8 cellular contexts compared by ENCODE assay signal in genomic region chr12:76631741-76632140, GRCh38.
"Had no signal": no experiment of that assay in that cellular context is flagged by ENCODE, and none has a peak within 500 bp of the region (broad histone marks: within the 10 kb centered on the region; RNA-seq: fewer than 3 reads in every experiment).

No MANE protein-coding gene starts in this region.

- DNase-seq: GM23248, HFFc6, KBM-7 had no signal

- H3K27ac Mint-ChIP-seq: HFFc6, IgD-negative memory B cell had no signal

- H3K4me3 ChIP-seq: GM23248, HAP-1 had no signal

- H3K36me3 ChIP-seq: HAP-1 had no signal

- H3K9me3 ChIP-seq: HAP-1 had no signal

- H3K4me3 Mint-ChIP-seq: HFFc6, IgD-negative memory B cell had no signal

- H3K9me3 Mint-ChIP-seq: HFFc6 had no signal

- H3K9ac ChIP-seq: GM23248 had no signal

- ATAC-seq: HCT116, HepG2 had no signal

- H3K27ac ChIP-seq: GM23248, HL-60 had no signal

- H3K36me3 Mint-ChIP-seq: IgD-negative memory B cell had no signal

- H2AFZ ChIP-seq: GM23248 had no signal
